ENCODE assay signal across 8 cellular contexts in the genomic region with DNA sequence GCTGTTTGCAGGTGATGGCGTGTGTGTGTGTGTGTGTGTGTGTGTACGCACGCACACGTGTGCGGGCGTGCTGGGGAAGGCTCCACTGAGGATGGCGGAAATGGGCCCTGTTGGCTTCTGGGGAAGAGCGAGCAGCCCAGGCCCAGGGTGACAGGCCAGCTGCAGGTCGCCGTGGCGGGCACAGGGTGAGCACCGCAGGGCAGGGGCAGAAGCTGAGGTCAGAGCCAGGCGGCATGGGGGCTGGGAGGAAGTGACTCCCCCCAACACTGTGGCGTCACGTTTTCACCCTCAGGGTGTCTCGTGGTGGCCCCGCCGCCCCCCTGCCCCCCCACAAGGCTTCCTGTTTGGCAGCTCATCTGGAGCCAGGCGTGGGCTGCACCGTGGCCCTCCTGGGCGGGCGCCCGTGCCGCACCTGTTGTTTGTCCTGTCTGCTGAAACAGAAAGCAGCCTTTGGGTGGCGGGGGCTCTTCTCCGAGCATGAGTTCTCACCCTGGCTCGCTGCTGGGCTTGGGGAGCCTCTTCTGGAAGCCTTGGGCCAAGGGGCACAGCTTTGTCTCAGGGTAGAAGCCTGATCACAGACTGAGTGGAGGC. TPM values are rescaled to one million over a fixed set of nuclear protein-coding genes. Genes with fewer than 3 reads are reported as not detected.
DNase-seq lines count a peak whose midpoint lies in the region; ATAC-seq and TF ChIP-seq lines count a peak whose summit lies in the region.

No MANE protein-coding gene starts in this region.

- POLR2A ChIA-PET in naive thymus-derived CD4-positive, alpha-beta T cell (lab: Charles Lee): interaction anchor here (0.6 to 7.5 kb wide), 36 partner anchors 9 to 991 kb away, joined by 3 to 120 read pairs (median 5); a partner anchor contains a TSS

- peaks cover 80% of the 10 kb centered on the region for H4K20me1 ChIP-seq in OCI-LY3 (ENCODE audit: insufficient read depth, low read length)

- no peaks in the 10 kb centered on the region for H3K9me3 Mint-ChIP-seq in activated naive CD4-positive, alpha-beta T cell treated with anti-CD3 and anti-CD28 coated beads, Interleukin-2, amount 50 U/mL, for 72 hours
- H3K9me3 Mint-ChIP-seq in naive thymus-derived CD4-positive, alpha-beta T cell: peaks cover 0 to 7% (median 0%) of the 10 kb centered on the region in 11 donors
- H3K9me3 Mint-ChIP-seq in stimulated activated naive CD8-positive, alpha-beta T cell treated with anti-CD3 and anti-CD28 coated beads, Interleukin-15, amount 100 ng/mL, for 72 hours: no peaks in the 10 kb centered on the region
- no peaks in the 10 kb centered on the region for H3K9me3 Mint-ChIP-seq in type B pancreatic cell

- H3K4me3 Mint-ChIP-seq in naive thymus-derived CD4-positive, alpha-beta T cell: peak overlapping the region; percentile 82 to 96 (median 86)
- H3K4me3 Mint-ChIP-seq in stimulated activated naive CD8-positive, alpha-beta T cell treated with anti-CD3 and anti-CD28 coated beads, Interleukin-15, amount 100 ng/mL, for 72 hours: peak overlapping the region; percentile 84 to 87
- H3K4me3 Mint-ChIP-seq in type B pancreatic cell: no peak overlapping the region

- H3K9ac ChIP-seq in OCI-LY3 (ENCODE audit: low read length): peak overlapping the region; percentile 77

- H3K36me3 ChIP-seq in OCI-LY3 (replicated peaks; ENCODE audit: low read depth, low read length): peaks cover 87% of the 10 kb centered on the region
- peaks cover 26 to 82% (median 40%) of the 10 kb centered on the region in 3 experiments for H3K36me3 ChIP-seq in naive thymus-derived CD4-positive, alpha-beta T cell (ENCODE audit: control insufficient read depth in 2 of 3, insufficient read depth in 3 of 3, low read length in 3 of 3)

- ATAC-seq in GM18861 (IDR thresholded peaks at IDR 0.05; ENCODE audit: unreplicated experiment): peak; percentile 44
- ATAC-seq in HG02943 (IDR thresholded peaks at IDR 0.05; ENCODE audit: low read depth, unreplicated experiment): peak; percentile 55
- ATAC-seq in activated naive CD4-positive, alpha-beta T cell treated with anti-CD3 and anti-CD28 coated beads, Interleukin-2, amount 50 U/mL, for 72 hours: peak; percentile 68 to 69
- ATAC-seq in naive thymus-derived CD4-positive, alpha-beta T cell: peak; percentile 87
- peak; percentile 83 for ATAC-seq in stimulated activated naive CD8-positive, alpha-beta T cell treated with anti-CD3 and anti-CD28 coated beads, Interleukin-15, amount 100 ng/mL, for 72 hours

- peaks cover 64 to 98% (median 94%) of the 10 kb centered on the region in 7 donors for H3K4me1 Mint-ChIP-seq in naive thymus-derived CD4-positive, alpha-beta T cell
- H3K4me1 Mint-ChIP-seq in stimulated activated naive CD8-positive, alpha-beta T cell treated with anti-CD3 and anti-CD28 coated beads, Interleukin-15, amount 100 ng/mL, for 72 hours: peaks cover 100% of the 10 kb centered on the region
- H3K4me1 Mint-ChIP-seq in type B pancreatic cell (ENCODE audit: unreplicated experiment): peaks cover 32% of the 10 kb centered on the region

- DNase-seq in activated naive CD4-positive, alpha-beta T cell treated with anti-CD3 and anti-CD28 coated beads, Interleukin-2, amount 50 U/mL, for 72 hours (ENCODE audit: low spot score in 2 of 2): peak; percentile 70 to 84
- DNase-seq in naive thymus-derived CD4-positive, alpha-beta T cell: peak; percentile 67 to 94 (median 93)
- peak; percentile 85 to 86 for DNase-seq in stimulated activated naive CD8-positive, alpha-beta T cell treated with anti-CD3 and anti-CD28 coated beads, Interleukin-15, amount 100 ng/mL, for 72 hours
- DNase-seq in type B pancreatic cell (ENCODE audit: extremely low spot score, unreplicated experiment) (no peak), hippocampal formation (lab: John Stamatoyannopoulos, UW) (no peak)

- H3K27ac ChIP-seq in OCI-LY3 (ENCODE audit: low read length): peak overlapping the region; percentile 90
- peak overlapping the region; percentile 83 for H3K27ac ChIP-seq in naive thymus-derived CD4-positive, alpha-beta T cell (ENCODE audit: low read depth, low read length)

- no peaks in the 10 kb centered on the region for H3K27me3 ChIP-seq in OCI-LY3 (ENCODE audit: low read depth, low read length)
- H3K27me3 ChIP-seq in naive thymus-derived CD4-positive, alpha-beta T cell (ENCODE audit: control insufficient read depth in 2 of 2, insufficient read depth in 2 of 2, low read length in 2 of 2): no peaks in the 10 kb centered on the region

- peak overlapping the region; percentile 68 for H3K4me3 ChIP-seq in OCI-LY3 (ENCODE audit: low read length)
- H3K4me3 ChIP-seq in naive thymus-derived CD4-positive, alpha-beta T cell (ENCODE audit: low read length): peak overlapping the region; percentile 68

- H3K4me1 ChIP-seq in OCI-LY3 (ENCODE audit: low read length): peaks cover 85% of the 10 kb centered on the region
- H3K4me1 ChIP-seq in naive thymus-derived CD4-positive, alpha-beta T cell (ENCODE audit: control insufficient read depth in 2 of 2, insufficient read depth in 2 of 2, low read length in 2 of 2): peaks cover 90 to 98% of the 10 kb centered on the region in 2 donors

- H2AFZ ChIP-seq in OCI-LY3 (ENCODE audit: low read depth, low read length): no peak overlapping the region

- no peaks in the 10 kb centered on the region for H3K27me3 Mint-ChIP-seq in naive thymus-derived CD4-positive, alpha-beta T cell
- H3K27me3 Mint-ChIP-seq in stimulated activated naive CD8-positive, alpha-beta T cell treated with anti-CD3 and anti-CD28 coated beads, Interleukin-15, amount 100 ng/mL, for 72 hours: no peaks in the 10 kb centered on the region
- H3K27me3 Mint-ChIP-seq in type B pancreatic cell: no peaks in the 10 kb centered on the region

- H3K27ac Mint-ChIP-seq in activated naive CD4-positive, alpha-beta T cell treated with anti-CD3 and anti-CD28 coated beads, Interleukin-2, amount 50 U/mL, for 72 hours: peak overlapping the region; percentile 87 to 98
- peak overlapping the region; percentile 92 to 100 (median 99) for H3K27ac Mint-ChIP-seq in naive thymus-derived CD4-positive, alpha-beta T cell
- peak overlapping the region; percentile 75 to 94 for H3K27ac Mint-ChIP-seq in stimulated activated naive CD8-positive, alpha-beta T cell treated with anti-CD3 and anti-CD28 coated beads, Interleukin-15, amount 100 ng/mL, for 72 hours
- no peak overlapping the region for H3K27ac Mint-ChIP-seq in type B pancreatic cell

- intact Hi-C loops in naive thymus-derived CD4-positive, alpha-beta T cell (cut with micrococcal nuclease): loop anchor here (1.0 to 10.0 kb wide), 12 partner anchors 9 to 1764 kb away; a partner anchor contains a TSS

- H3K9me3 ChIP-seq in OCI-LY3 (ENCODE audit: insufficient read depth, low read length): no peaks in the 10 kb centered on the region
- no peaks in the 10 kb centered on the region for H3K9me3 ChIP-seq in naive thymus-derived CD4-positive, alpha-beta T cell (ENCODE audit: control insufficient read depth in 2 of 3, low read length in 3 of 3)

- CTCF ChIA-PET in naive thymus-derived CD4-positive, alpha-beta T cell (lab: Charles Lee): interaction anchor here (0.5 to 4.9 kb wide), 10 partner anchors 9 to 1304 kb away, joined by 3 to 44 read pairs (median 4); no protein-coding TSS in a partner anchor

- H3K4me2 ChIP-seq in OCI-LY3 (ENCODE audit: low read length): peak overlapping the region; percentile 92

- TF ChIP-seq CTCF in OCI-LY3 (IDR thresholded peaks at IDR 0.05; ENCODE audit: low read depth, low read length) (peak; percentile 6; the same call in 1 of the 2 replicates), type B pancreatic cell (conservative IDR thresholded peaks at IDR 0.05) (no peak)

- H3K36me3 Mint-ChIP-seq in activated naive CD4-positive, alpha-beta T cell treated with anti-CD3 and anti-CD28 coated beads, Interleukin-2, amount 50 U/mL, for 72 hours: peaks cover 41 to 56% of the 10 kb centered on the region in 2 donors
- peaks cover 10 to 68% (median 48%) of the 10 kb centered on the region in 5 donors for H3K36me3 Mint-ChIP-seq in naive thymus-derived CD4-positive, alpha-beta T cell
- H3K36me3 Mint-ChIP-seq in type B pancreatic cell: peaks cover 12% of the 10 kb centered on the region

- H3K79me2 ChIP-seq in OCI-LY3 (ENCODE audit: low read length): peaks cover 100% of the 10 kb centered on the region

RNA-seq across cellular contexts. Expression of a gene that starts 7.1 kb away (rescaled TPM):
- total RNA-seq in activated naive CD4-positive, alpha-beta T cell treated with anti-CD3 and anti-CD28 coated beads, Interleukin-2, amount 50 U/mL, for 72 hours: 10 to 100 TPM; 43.4 to 97.5 TPM
- 100 to 1,000 TPM in 4 of 5 experiments, 10 to 100 TPM in 1; 70.6 to 260 (median 127) TPM for total RNA-seq in naive thymus-derived CD4-positive, alpha-beta T cell
- polyA plus RNA-seq in naive thymus-derived CD4-positive, alpha-beta T cell: 100 to 1,000 TPM in 1 of 2 donors, 10 to 100 TPM in 1; 63.0 to 129 TPM
- total RNA-seq in type B pancreatic cell (ENCODE audit: low replicate concordance): 15.2 and 26.5 TPM in 2 replicates

RNA-seq across cellular contexts. Expression of a gene that starts 47.3 kb away (rescaled TPM):
- 10 to 100 TPM; 47.3 to 67.5 TPM for total RNA-seq in activated naive CD4-positive, alpha-beta T cell treated with anti-CD3 and anti-CD28 coated beads, Interleukin-2, amount 50 U/mL, for 72 hours
- total RNA-seq in naive thymus-derived CD4-positive, alpha-beta T cell: 10 to 100 TPM; 31.0 to 41.3 (median 35.2) TPM
- 10 to 100 TPM; 47.4 to 65.1 TPM for polyA plus RNA-seq in naive thymus-derived CD4-positive, alpha-beta T cell
- total RNA-seq in type B pancreatic cell (ENCODE audit: low replicate concordance): 38.2 and 46.5 TPM in 2 replicates

Comparison
In these comparisons a context has a peak if more than half of its experiments do, and no peak if none do; other contexts are left out.
1. DNase-seq: peak in activated naive CD4-positive, alpha-beta T cell treated with anti-CD3 and anti-CD28 coated beads, Interleukin-2, amount 50 U/mL, for 72 hours (2 of 2), naive thymus-derived CD4-positive, alpha-beta T cell (9 of 9) and stimulated activated naive CD8-positive, alpha-beta T cell treated with anti-CD3 and anti-CD28 coated beads, Interleukin-15, amount 100 ng/mL, for 72 hours (2 of 2); none in type B pancreatic cell (single experiment) and hippocampal formation (0 of 2).
2. Peak in every context shown above with its lines, with median percentiles within 50 percentile points of each other: ATAC-seq.